In genomic region chr9:137273095-137273490, GRCh38 we compare ENCODE assay signal across 2 cellular contexts.
TF ChIP-seq lines count a peak whose summit lies in the region.

No MANE protein-coding gene starts in this region.

TF ChIP-seq in HEK293, 187 proteins besides CTCF, POLR2A, EP300 and RAD21:
- no peak for TF ChIP-seq ZNF175 (tag by site-specific recombination; IDR thresholded peaks at IDR 0.05)
- no peak for TF ChIP-seq ZNF658 (tag by site-specific recombination; IDR thresholded peaks at IDR 0.05)
- no peak for TF ChIP-seq ZNF792 (tag by site-specific recombination; IDR thresholded peaks at IDR 0.05)
- TF ChIP-seq ZNF692 (tag by site-specific recombination; IDR thresholded peaks at IDR 0.05), result no peak
- 0 out of 2 replicates have a peak, but pooled peaks have one; percentile 67 for TF ChIP-seq SCRT2 (tag by site-specific recombination; IDR thresholded peaks at IDR 0.05)
- TF ChIP-seq ZNF555 (tag by site-specific recombination; conservative IDR thresholded peaks at IDR 0.05), result no peak
- no peak for TF ChIP-seq ZNF221 (tag by site-specific recombination; IDR thresholded peaks at IDR 0.05; ENCODE audit: borderline replicate concordance)
- no peak for TF ChIP-seq ZNF2 (tag by site-specific recombination; IDR thresholded peaks at IDR 0.05)

TF ChIP-seq in H1, 55 proteins besides CTCF, POLR2A, EP300 and RAD21:
- TF ChIP-seq ASH2L (IDR thresholded peaks at IDR 0.05; ENCODE audit: low read length), result no peak
- peak; percentile 25; the same call in 1 of the 2 replicates for TF ChIP-seq POLR2AphosphoS5 (IDR thresholded peaks at IDR 0.05; ENCODE audit: low read depth, low read length)
TF ChIP-seq in H1: peak in this region for 1.
